In genomic region chr1:212721388-212722247, GRCh38 we compare ENCODE assay signal across 9 cellular contexts. TPM values are rescaled to one million over a fixed set of nuclear protein-coding genes. Genes with fewer than 3 reads are reported as not detected.
DNase-seq lines count a peak whose midpoint lies in the region; ATAC-seq and TF ChIP-seq lines count a peak whose summit lies in the region.
"Had no signal": no experiment of that assay in that cellular context is flagged by ENCODE, and none has a peak within 500 bp of the region (broad histone marks: within the 10 kb centered on the region; RNA-seq: fewer than 3 reads in every experiment).

No MANE protein-coding gene starts in this region.

- no peak overlapping the region for H3K4me3 ChIP-seq in lung
- H3K4me3 ChIP-seq in effector memory CD4-positive, alpha-beta T cell (ENCODE audit: insufficient read depth, low read depth, low read length, poor library complexity, severe bottlenecking) = no peak overlapping the region

- H3K56ac ChIP-seq in H9 (ENCODE audit: insufficient read length, low read depth, low read length) = no peak overlapping the region

- H3K4me1 Mint-ChIP-seq in activated T-helper 1 cell treated with anti-CD3 and anti-CD28 coated beads, Interleukin-12 subunit alpha, Interleukin-12 subunit beta, Interleukin-2, Interleukin-4 antibody, amounts not matched to agents 30 ng/mL and 10 ng/mL and 1 ng/mL, durations not matched to agents 14 hours and 24 hours and 36 hours (ENCODE audit: low read depth) = peaks cover 44% of the 10 kb centered on the region
- H3K4me1 Mint-ChIP-seq in H9 = no peaks in the 10 kb centered on the region

- DNase-seq in Daoy (ENCODE audit: low read depth) (peak; percentile 59), HPDE6-E6E7 (ENCODE audit: extremely low spot score) (peak; percentile 27), lung (ENCODE audit: low spot score) (no peak), NCI-H1694 treated with DMSO at 0.1 percent for 48 hours (lab: John Stamatoyannopoulos, UW) (no peak), H9 (no peak)
- peak; percentile 39 for DNase-seq in activated T-helper 1 cell treated with anti-CD3 and anti-CD28 coated beads, Interleukin-12 subunit alpha, Interleukin-12 subunit beta, Interleukin-2, Interleukin-4 antibody, amounts not matched to agents 30 ng/mL and 10 ng/mL and 1 ng/mL, durations not matched to agents 14 hours and 24 hours and 36 hours (ENCODE audit: low spot score)
- DNase-seq in effector memory CD4-positive, alpha-beta T cell = no peak

- peak overlapping the region; percentile 34 for H3K4me3 Mint-ChIP-seq in activated T-helper 1 cell treated with anti-CD3 and anti-CD28 coated beads, Interleukin-12 subunit alpha, Interleukin-12 subunit beta, Interleukin-2, Interleukin-4 antibody, amounts not matched to agents 30 ng/mL and 10 ng/mL and 1 ng/mL, durations not matched to agents 14 hours and 24 hours and 36 hours
- H3K4me3 Mint-ChIP-seq in H9 = no peak overlapping the region

- H4K8ac ChIP-seq in H9 (replicated peaks; ENCODE audit: insufficient read length, low read depth, low read length) = no peak overlapping the region

- H3K9me3 Mint-ChIP-seq in activated T-helper 1 cell treated with anti-CD3 and anti-CD28 coated beads, Interleukin-12 subunit alpha, Interleukin-12 subunit beta, Interleukin-2, Interleukin-4 antibody, amounts not matched to agents 30 ng/mL and 10 ng/mL and 1 ng/mL, durations not matched to agents 14 hours and 24 hours and 36 hours = peaks cover 7% of the 10 kb centered on the region
- peaks cover 25 to 32% of the 10 kb centered on the region in 2 experiments for H3K9me3 Mint-ChIP-seq in H9

- H3T11ph ChIP-seq in H9 (ENCODE audit: low read length) = no peak overlapping the region

- H3K79me2 ChIP-seq in H9 (ENCODE audit: insufficient read depth, low read length) = no peaks in the 10 kb centered on the region

- H3K36me3 ChIP-seq in lung (ENCODE audit: control insufficient read depth in 2 of 2, insufficient read depth in 2 of 2, low read length in 2 of 2) = no peaks in the 10 kb centered on the region
- H3K36me3 ChIP-seq in effector memory CD4-positive, alpha-beta T cell (ENCODE audit: control insufficient read depth, insufficient read depth, low read length) = no peaks in the 10 kb centered on the region

- H2AK5ac ChIP-seq in H9 (ENCODE audit: insufficient read length, low read length) = no peak overlapping the region

- H3K27ac ChIP-seq in lung (ENCODE audit: low read depth in 1 of 2, low read length in 1 of 2) = no peak overlapping the region
- H3K27ac ChIP-seq in H9 (ENCODE audit: insufficient read length, low read depth, low read length) = no peak overlapping the region
- no peak overlapping the region for H3K27ac ChIP-seq in effector memory CD4-positive, alpha-beta T cell (ENCODE audit: insufficient read depth, low read length, poor library complexity, severe bottlenecking)

- intact Hi-C loops in activated T-helper 1 cell treated with anti-CD3 and anti-CD28 coated beads, Interleukin-12 subunit alpha, Interleukin-12 subunit beta, Interleukin-2, Interleukin-4 antibody, amounts not matched to agents 30 ng/mL and 10 ng/mL and 1 ng/mL, durations not matched to agents 14 hours and 24 hours and 36 hours (cut with micrococcal nuclease) = loop anchor here (1.0 to 2.0 kb wide), 7 partner anchors 9 to 155 kb away; no protein-coding TSS in a partner anchor

- no peak overlapping the region for H3K4ac ChIP-seq in H9 (ENCODE audit: low read depth, low read length)

- H2AFZ ChIP-seq in H9 (ENCODE audit: low read length) = no peak overlapping the region

- H3K79me1 ChIP-seq in H9 (ENCODE audit: insufficient read depth, low read depth, low read length, poor library complexity, severe bottlenecking) = no peaks in the 10 kb centered on the region

- H3K23me2 ChIP-seq in H9 (ENCODE audit: insufficient read length, low read depth, low read length, poor library complexity, severe bottlenecking) = no peaks in the 10 kb centered on the region

- no peak overlapping the region for H4K91ac ChIP-seq in H9 (ENCODE audit: insufficient read length, low read depth, low read length)

- TF ChIP-seq CTCF in lung (IDR thresholded peaks at IDR 0.05; ENCODE audit: control extremely low read depth, extremely low read depth) = no peak
- no peak for TF ChIP-seq CTCF in H9 (conservative IDR thresholded peaks at IDR 0.05)

- peak; percentile 82 for ATAC-seq in lung (ENCODE audit: insufficient read depth, low FRiP score)
- no peak for ATAC-seq in HG02970 (IDR thresholded peaks at IDR 0.05; ENCODE audit: low FRiP score, unreplicated experiment)

- no peak overlapping the region for H3K23ac ChIP-seq in H9 (ENCODE audit: insufficient read length, low read depth, low read length)

- no peak overlapping the region for H2BK15ac ChIP-seq in H9 (ENCODE audit: low read depth, low read length)

- H4K20me1 ChIP-seq in H9 (ENCODE audit: control insufficient read depth, insufficient read depth, insufficient read length) = no peaks in the 10 kb centered on the region

- H3K27ac Mint-ChIP-seq in activated T-helper 1 cell treated with anti-CD3 and anti-CD28 coated beads, Interleukin-12 subunit alpha, Interleukin-12 subunit beta, Interleukin-2, Interleukin-4 antibody, amounts not matched to agents 30 ng/mL and 10 ng/mL and 1 ng/mL, durations not matched to agents 14 hours and 24 hours and 36 hours = peak overlapping the region; percentile 82
- no peak overlapping the region; a peak in 1 of 7 replicates for H3K27ac Mint-ChIP-seq in H9

- no peak overlapping the region for H3K18ac ChIP-seq in H9 (ENCODE audit: insufficient read length, low read depth, low read length)

- H3K14ac ChIP-seq in H9 (ENCODE audit: insufficient read depth, low read length) = no peak overlapping the region

- H3K4me1 ChIP-seq in lung (ENCODE audit: control insufficient read depth in 2 of 2, insufficient read depth in 2 of 2, low read length in 2 of 2) (peaks cover 0 to 3% of the 10 kb centered on the region in 2 donors), H9 (ENCODE audit: insufficient read depth, low read length) (no peaks in the 10 kb centered on the region)
- peaks cover 11% of the 10 kb centered on the region for H3K4me1 ChIP-seq in effector memory CD4-positive, alpha-beta T cell (ENCODE audit: control insufficient read depth, insufficient read depth, low read length, poor library complexity, severe bottlenecking)

- peaks cover 20% of the 10 kb centered on the region for H3K36me3 Mint-ChIP-seq in activated T-helper 1 cell treated with anti-CD3 and anti-CD28 coated beads, Interleukin-12 subunit alpha, Interleukin-12 subunit beta, Interleukin-2, Interleukin-4 antibody, amounts not matched to agents 30 ng/mL and 10 ng/mL and 1 ng/mL, durations not matched to agents 14 hours and 24 hours and 36 hours (ENCODE audit: low read depth)
- peaks cover 28 to 32% (median 28%) of the 10 kb centered on the region in 3 experiments for H3K36me3 Mint-ChIP-seq in H9 (ENCODE audit: insufficient read depth in 1 of 3, low read depth in 3 of 3)

- no peak overlapping the region for H3K4me2 ChIP-seq in H9 (ENCODE audit: insufficient read depth, insufficient read length, low read length)

- H2BK12ac ChIP-seq in H9 (ENCODE audit: insufficient read length, low read depth, low read length) = no peak overlapping the region

- H2BK5ac ChIP-seq in H9 (ENCODE audit: insufficient read length, low read length) = no peak overlapping the region

- no peaks in the 10 kb centered on the region for H3K27me3 ChIP-seq in lung (ENCODE audit: control insufficient read depth, insufficient read depth)
- H3K27me3 ChIP-seq in H9 (ENCODE audit: insufficient read depth, low read length) = no peaks in the 10 kb centered on the region
- no peaks in the 10 kb centered on the region for H3K27me3 ChIP-seq in effector memory CD4-positive, alpha-beta T cell (replicated peaks; ENCODE audit: control insufficient read depth, insufficient read depth, low read length, poor library complexity, severe bottlenecking)

- H3K9me3 ChIP-seq in lung (ENCODE audit: control insufficient read depth in 2 of 2, insufficient read depth in 1 of 2, low read length in 1 of 2) (no peaks in the 10 kb centered on the region), H9 (ENCODE audit: control insufficient read depth, low read depth, low read length) (no peaks in the 10 kb centered on the region)
- no peaks in the 10 kb centered on the region for H3K9me3 ChIP-seq in effector memory CD4-positive, alpha-beta T cell (ENCODE audit: control insufficient read depth, low read length)

- H4K5ac ChIP-seq in H9 (ENCODE audit: insufficient read length, low read depth, low read length) = no peak overlapping the region

- WGBS in lung, 2 donors = 69 to 76% methylated on average over 9 of the region's 9 CpGs
- WGBS in H9 (ENCODE audit: extremely low coverage, insufficient read length, low lambda C conversion rate) = no CpG with 5 or more reads among the region's 9 CpGs

- no peak overlapping the region for H2BK120ac ChIP-seq in H9 (ENCODE audit: low read depth, low read length, poor library complexity, severe bottlenecking)

- no peak overlapping the region for H3K9ac ChIP-seq in H9 (ENCODE audit: extremely low read depth, insufficient read length, low read length)

- peaks cover 6% of the 10 kb centered on the region for H3K27me3 Mint-ChIP-seq in activated T-helper 1 cell treated with anti-CD3 and anti-CD28 coated beads, Interleukin-12 subunit alpha, Interleukin-12 subunit beta, Interleukin-2, Interleukin-4 antibody, amounts not matched to agents 30 ng/mL and 10 ng/mL and 1 ng/mL, durations not matched to agents 14 hours and 24 hours and 36 hours (ENCODE audit: insufficient read depth)
- peaks cover 2% of the 10 kb centered on the region for H3K27me3 Mint-ChIP-seq in H9 (ENCODE audit: low read depth)

- no peak overlapping the region for H2BK20ac ChIP-seq in H9 (ENCODE audit: low read depth, low read length, poor library complexity, severe bottlenecking)

RNA-seq across cellular contexts. Expression of gene BATF3, which starts 22.0 kb away (rescaled TPM):
- 3.1 and 12.4 TPM in 2 replicates for total RNA-seq in Daoy (2014; rRNA removed; shearing (Covaris generic))
- total RNA-seq in activated T-helper 1 cell treated with anti-CD3 and anti-CD28 coated beads, Interleukin-12 subunit alpha, Interleukin-12 subunit beta, Interleukin-2, Interleukin-4 antibody, amounts not matched to agents 30 ng/mL and 10 ng/mL and 1 ng/mL, durations not matched to agents 14 hours and 24 hours and 36 hours = 89.8 and 94.9 TPM in 2 replicates
- total RNA-seq in lung = 10 to 100 TPM in 1 of 2 donors, 1 to 10 TPM in 1; 2.4 to 12.0 TPM
- polyA plus RNA-seq in lung = 10 to 100 TPM in 1 of 2 donors, 1 to 10 TPM in 1; 8.3 to 24.6 TPM
- total RNA-seq in H9 (2021) = 2.1 and 2.2 TPM in 2 replicates
- total RNA-seq: epithelial cell of proximal tubule had no signal

Comparison
In these comparisons a context has a peak if more than half of its experiments do, and no peak if none do; other contexts are left out.
1. DNase-seq: peak in Daoy (single experiment), HPDE6-E6E7 (single experiment) and activated T-helper 1 cell treated with anti-CD3 and anti-CD28 coated beads, Interleukin-12 subunit alpha, Interleukin-12 subunit beta, Interleukin-2, Interleukin-4 antibody, amounts not matched to agents 30 ng/mL and 10 ng/mL and 1 ng/mL, durations not matched to agents 14 hours and 24 hours and 36 hours (single experiment); none in lung (single experiment), NCI-H1694 treated with DMSO at 0.1 percent for 48 hours (single experiment), H9 (single experiment) and effector memory CD4-positive, alpha-beta T cell (0 of 3).